Comparison of ENCODE assay signal across 1 cellular context in genomic region chr7:4904346-4904745, GRCh38.
TF ChIP-seq lines count a peak whose summit lies in the region.

No MANE protein-coding gene starts in this region.

TF ChIP-seq in K562, 482 proteins besides CTCF, POLR2A, EP300 and RAD21:
- peak; percentile 98 for TF ChIP-seq ZNF79 (CRISPR knock-in tag; IDR thresholded peaks at IDR 0.05; ENCODE audit: low read depth)
- no peak for TF ChIP-seq CEBPZ (IDR thresholded peaks at IDR 0.05; ENCODE audit: borderline replicate concordance, low read depth, low read length)
- peak; percentile 81 for TF ChIP-seq RBM25 (IDR thresholded peaks at IDR 0.05; ENCODE audit: low read depth, low read length, severe bottlenecking)
